Comparison of ENCODE assay signal across 9 cellular contexts in the genomic region with DNA sequence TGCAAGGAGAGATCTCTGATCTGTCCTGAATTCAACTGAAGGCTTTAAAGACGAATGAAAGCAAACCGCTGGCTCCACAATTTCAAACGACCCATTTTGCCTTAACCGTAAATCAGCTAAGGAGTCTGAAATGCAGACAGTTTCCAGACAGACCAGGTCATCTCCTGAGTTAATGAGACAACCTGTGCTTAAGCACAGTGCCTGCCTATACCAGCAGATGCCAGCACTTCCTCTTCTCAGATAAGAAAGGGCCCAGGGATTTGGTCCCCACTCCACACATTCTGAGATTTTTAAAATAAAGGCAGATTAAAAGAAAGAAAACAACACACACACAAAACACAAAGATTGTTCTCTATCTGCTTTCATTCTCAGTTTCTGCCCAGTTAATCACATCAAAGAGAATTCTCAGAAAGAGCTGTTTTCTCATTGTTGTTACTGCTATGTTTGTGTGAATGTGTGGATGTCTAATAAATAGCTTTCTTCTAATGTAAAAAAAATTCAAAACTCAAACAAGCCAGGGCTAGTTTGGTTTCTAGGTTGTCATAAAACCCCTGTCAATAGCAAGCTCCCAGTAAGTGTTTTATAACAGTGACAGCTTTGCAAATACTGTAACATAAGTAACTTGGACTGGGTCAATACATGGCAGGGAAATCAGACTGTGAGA.
DNase-seq lines count a peak whose midpoint lies in the region; ATAC-seq, FAIRE-seq and TF ChIP-seq lines count a peak whose summit lies in the region.
"Had no signal": no experiment of that assay in that cellular context is flagged by ENCODE, and none has a peak within 500 bp of the region (broad histone marks: within the 10 kb centered on the region; RNA-seq: fewer than 3 reads in every experiment).

No MANE protein-coding gene starts in this region.

- POLR2A ChIA-PET in activated naive CD8-positive, alpha-beta T cell treated with anti-CD3 and anti-CD28 coated beads, Interleukin-2, amount 10 ng/mL, durations not matched to agents 7 days and 5 days (lab: Charles Lee), result interaction anchor here (0.6 to 2.2 kb wide), 6 partner anchors 53 to 676 kb away, joined by 3 to 13 read pairs (median 4); a partner anchor contains a TSS

- no peak for DNase-seq in activated naive CD8-positive, alpha-beta T cell treated with anti-CD3 and anti-CD28 coated beads, Interleukin-2, amount 10 ng/mL, durations not matched to agents 7 days and 5 days
- DNase-seq in activated naive CD8-positive, alpha-beta T cell treated with anti-CD3 and anti-CD28 coated beads for 36 hours, result no peak
- peak; percentile 47 for DNase-seq in Karpas-422
- DNase-seq in brain microvascular endothelial cell, result no peak
- peak; percentile 53 for DNase-seq in retina
- no peak for DNase-seq in NCI-H510A (lab: John Stamatoyannopoulos, UW)
- no peak for DNase-seq in small intestine

- WGBS in small intestine, 3 donors, result 61 to 70% (median 67%) methylated on average over 4 of the region's 4 CpGs

- peak overlapping the region; percentile 72 for H3K27ac Mint-ChIP-seq in activated naive CD8-positive, alpha-beta T cell treated with anti-CD3 and anti-CD28 coated beads, Interleukin-2, amount 10 ng/mL, durations not matched to agents 7 days and 5 days
- H3K27ac Mint-ChIP-seq in activated naive CD8-positive, alpha-beta T cell treated with anti-CD3 and anti-CD28 coated beads for 36 hours, result no peak overlapping the region

- no peak overlapping the region for H3K9ac ChIP-seq in Karpas-422 (ENCODE audit: low read length)

- peak; percentile 98 for ATAC-seq in activated naive CD8-positive, alpha-beta T cell treated with anti-CD3 and anti-CD28 coated beads, Interleukin-2, amount 10 ng/mL, durations not matched to agents 7 days and 5 days (ENCODE audit: low read depth)
- no peak for ATAC-seq in HG03097 (IDR thresholded peaks at IDR 0.05; ENCODE audit: low FRiP score, unreplicated experiment)

- no peak overlapping the region for H3K4me2 ChIP-seq in Karpas-422 (ENCODE audit: low read depth, low read length, poor library complexity, severe bottlenecking)

- peak; percentile 83 for TF ChIP-seq CTCF in brain microvascular endothelial cell (IDR thresholded peaks at IDR 0.05; ENCODE audit: low read depth, low read length, missing control alignments)

- no peaks in the 10 kb centered on the region for H3K79me2 ChIP-seq in Karpas-422 (ENCODE audit: low read length)

- no peak for FAIRE-seq in small intestine (lab: Jason Lieb, UNC)

- H3K27me3 ChIP-seq in Karpas-422 (ENCODE audit: low read length), result no peaks in the 10 kb centered on the region
- no peaks in the 10 kb centered on the region for H3K27me3 ChIP-seq in brain microvascular endothelial cell (replicated peaks)
- no peaks in the 10 kb centered on the region for H3K27me3 ChIP-seq in small intestine (ENCODE audit: control insufficient read depth in 2 of 2, insufficient read depth in 2 of 2, low read length in 2 of 2)

- H3K27ac ChIP-seq in Karpas-422 (ENCODE audit: low read length) (no peak overlapping the region), brain microvascular endothelial cell (no peak overlapping the region), small intestine (ENCODE audit: low read depth in 1 of 2, low read length in 1 of 2) (no peak overlapping the region)
- H3K27ac ChIP-seq: skin epidermis had no signal

- H3K4me3 Mint-ChIP-seq in activated naive CD8-positive, alpha-beta T cell treated with anti-CD3 and anti-CD28 coated beads, Interleukin-2, amount 10 ng/mL, durations not matched to agents 7 days and 5 days, result no peak overlapping the region
- no peak overlapping the region for H3K4me3 Mint-ChIP-seq in activated naive CD8-positive, alpha-beta T cell treated with anti-CD3 and anti-CD28 coated beads for 36 hours

- in situ Hi-C loops in brain microvascular endothelial cell (cut with HindIII; ENCODE audit: low pct_ligation_motif_present, low sequenced_read_pairs), result no loop called here

- no peaks in the 10 kb centered on the region for H3K9me2 ChIP-seq in Karpas-422 (replicated peaks; ENCODE audit: insufficient read depth, low read length)

- H3K4me3 ChIP-seq in Karpas-422 (ENCODE audit: low read length) (no peak overlapping the region), brain microvascular endothelial cell (ENCODE audit: low read depth, low read length) (no peak overlapping the region), small intestine (ENCODE audit: low read depth in 1 of 2, low read length in 2 of 2) (no peak overlapping the region)
- H3K4me3 ChIP-seq: skin epidermis had no signal

- no peaks in the 10 kb centered on the region for H3K4me1 ChIP-seq in Karpas-422 (ENCODE audit: low read length)
- no peaks in the 10 kb centered on the region for H3K4me1 ChIP-seq in small intestine (ENCODE audit: control insufficient read depth in 2 of 2, insufficient read depth in 1 of 2, low read depth in 1 of 2, low read length in 1 of 2)

- H3K9me3 Mint-ChIP-seq in activated naive CD8-positive, alpha-beta T cell treated with anti-CD3 and anti-CD28 coated beads, Interleukin-2, amount 10 ng/mL, durations not matched to agents 7 days and 5 days, result peaks cover 6% of the 10 kb centered on the region
- no peaks in the 10 kb centered on the region for H3K9me3 Mint-ChIP-seq in activated naive CD8-positive, alpha-beta T cell treated with anti-CD3 and anti-CD28 coated beads for 36 hours

- no peaks in the 10 kb centered on the region for H4K20me1 ChIP-seq in Karpas-422 (ENCODE audit: insufficient read depth, low read depth, low read length)

- no peak overlapping the region for H2AFZ ChIP-seq in Karpas-422 (ENCODE audit: low read length)

- no peaks in the 10 kb centered on the region for H3K36me3 ChIP-seq in Karpas-422 (ENCODE audit: insufficient read depth, low read length)
- H3K36me3 ChIP-seq in brain microvascular endothelial cell (replicated peaks), result no peaks in the 10 kb centered on the region
- no peaks in the 10 kb centered on the region for H3K36me3 ChIP-seq in small intestine (ENCODE audit: control insufficient read depth in 2 of 2, insufficient read depth in 2 of 2, low read length in 2 of 2)

- H3K27me3 Mint-ChIP-seq in activated naive CD8-positive, alpha-beta T cell treated with anti-CD3 and anti-CD28 coated beads, Interleukin-2, amount 10 ng/mL, durations not matched to agents 7 days and 5 days, result peaks cover 4% of the 10 kb centered on the region
- H3K27me3 Mint-ChIP-seq in activated naive CD8-positive, alpha-beta T cell treated with anti-CD3 and anti-CD28 coated beads for 36 hours, result peaks cover 17% of the 10 kb centered on the region

- peaks cover 30% of the 10 kb centered on the region for H3K4me1 Mint-ChIP-seq in activated naive CD8-positive, alpha-beta T cell treated with anti-CD3 and anti-CD28 coated beads, Interleukin-2, amount 10 ng/mL, durations not matched to agents 7 days and 5 days
- H3K4me1 Mint-ChIP-seq in activated naive CD8-positive, alpha-beta T cell treated with anti-CD3 and anti-CD28 coated beads for 36 hours, result peaks cover 12% of the 10 kb centered on the region

- H3K9me3 ChIP-seq in Karpas-422 (ENCODE audit: low read length) (no peaks in the 10 kb centered on the region), small intestine (ENCODE audit: control insufficient read depth, low read depth) (no peaks in the 10 kb centered on the region)

- peaks cover 17% of the 10 kb centered on the region for H3K36me3 Mint-ChIP-seq in activated naive CD8-positive, alpha-beta T cell treated with anti-CD3 and anti-CD28 coated beads, Interleukin-2, amount 10 ng/mL, durations not matched to agents 7 days and 5 days
- H3K36me3 Mint-ChIP-seq in activated naive CD8-positive, alpha-beta T cell treated with anti-CD3 and anti-CD28 coated beads for 36 hours, result no peaks in the 10 kb centered on the region

Comparison
In these comparisons a context has a peak if more than half of its experiments do, and no peak if none do; other contexts are left out.
1. DNase-seq: peak in Karpas-422 (single experiment) and retina (single experiment); none in activated naive CD8-positive, alpha-beta T cell treated with anti-CD3 and anti-CD28 coated beads, Interleukin-2, amount 10 ng/mL, durations not matched to agents 7 days and 5 days (single experiment), activated naive CD8-positive, alpha-beta T cell treated with anti-CD3 and anti-CD28 coated beads for 36 hours (single experiment), brain microvascular endothelial cell (single experiment), NCI-H510A (single experiment) and small intestine (single experiment).